ENCODE assay signal across 16 cellular contexts in genomic region chr21:45481977-45482898, GRCh38.
DNase-seq lines count a peak whose midpoint lies in the region; ATAC-seq, FAIRE-seq and TF ChIP-seq lines count a peak whose summit lies in the region.
"Had no signal": no experiment of that assay in that cellular context is flagged by ENCODE, and none has a peak within 500 bp of the region (broad histone marks: within the 10 kb centered on the region; RNA-seq: fewer than 3 reads in every experiment).

No MANE protein-coding gene starts in this region.

- FAIRE-seq in HepG2 (lab: Jason Lieb, UNC) = no peak
- FAIRE-seq: GM18507 had no signal

- no peaks in the 10 kb centered on the region for H3K9me3 ChIP-seq in HepG2 (ENCODE audit: low read length)
- H3K9me3 ChIP-seq: testis had no signal

- H4K20me1 ChIP-seq in HepG2 (ENCODE audit: insufficient read depth, low read length) = no peaks in the 10 kb centered on the region

- WGBS in HepG2 (ENCODE audit: low lambda C conversion rate) = 94% methylated on average over 16 of the region's 33 CpGs

- H3K27me3 ChIP-seq in HepG2 (ENCODE audit: control insufficient read depth in 1 of 2, insufficient read depth in 2 of 2, low read length in 2 of 2) = no peaks in the 10 kb centered on the region
- H3K27me3 ChIP-seq: brain microvascular endothelial cell, testis had no signal

- CTCF ChIA-PET in activated naive CD4-positive, alpha-beta T cell treated with anti-CD3 and anti-CD28 coated beads, Interleukin-2, amount 10 ng/mL, durations not matched to agents 7 days and 5 days (lab: Charles Lee) = interaction anchor here (1.3 kb wide), 1 partner anchor 115 kb away, joined by 3 read pairs; no protein-coding TSS in a partner anchor
- CTCF ChIA-PET in activated B cell treated with CpG ODN at 0.5 μM for 24 hours (lab: Charles Lee) = no interaction called here
- CTCF ChIA-PET in HepG2 (lab: Yijun Ruan, JAX; ENCODE audit: low intra/inter-chr PET ratio, low total read pairs) = no interaction called here

- peaks cover 7% of the 10 kb centered on the region for H3K9me3 Mint-ChIP-seq in activated naive CD4-positive, alpha-beta T cell treated with anti-CD3 and anti-CD28 coated beads, Interleukin-2, amount 10 ng/mL, durations not matched to agents 7 days and 5 days
- H3K9me3 Mint-ChIP-seq in activated B cell treated with CpG ODN at 0.5 μM for 24 hours = no peaks in the 10 kb centered on the region
- no peaks in the 10 kb centered on the region for H3K9me3 Mint-ChIP-seq in stimulated activated naive CD8-positive, alpha-beta T cell treated with anti-CD3 and anti-CD28 coated beads, Interleukin-15, amount 100 ng/mL, for 72 hours
- H3K9me3 Mint-ChIP-seq in mesothelial cell of epicardium = no peaks in the 10 kb centered on the region

- TF ChIP-seq EP300 in HepG2 (IDR thresholded peaks at IDR 0.05; ENCODE audit: low read depth in 2 of 2, low read length in 2 of 2) = no peak
- TF ChIP-seq EP300 in HepG2 (CRISPR knock-in tag; IDR thresholded peaks at IDR 0.05; ENCODE audit: borderline replicate concordance) = no peak

- no peaks in the 10 kb centered on the region for H3K27me3 Mint-ChIP-seq in activated naive CD4-positive, alpha-beta T cell treated with anti-CD3 and anti-CD28 coated beads, Interleukin-2, amount 10 ng/mL, durations not matched to agents 7 days and 5 days
- H3K27me3 Mint-ChIP-seq in activated B cell treated with CpG ODN at 0.5 μM for 24 hours (no peaks in the 10 kb centered on the region), mesothelial cell of epicardium (ENCODE audit: low read depth) (no peaks in the 10 kb centered on the region)
- H3K27me3 Mint-ChIP-seq in stimulated activated naive CD8-positive, alpha-beta T cell treated with anti-CD3 and anti-CD28 coated beads, Interleukin-15, amount 100 ng/mL, for 72 hours = no peaks in the 10 kb centered on the region
- H3K27me3 Mint-ChIP-seq: progenitor cell of endocrine pancreas had no signal

- TF ChIP-seq CTCF in activated B cell treated with CpG ODN at 0.5 μM for 24 hours (IDR thresholded peaks at IDR 0.05) (no peak), HepG2 (CRISPR knock-in tag; IDR thresholded peaks at IDR 0.05) (no peak), mesothelial cell of epicardium (IDR thresholded peaks at IDR 0.05; ENCODE audit: unreplicated experiment) (no peak)

- H3K4me3 ChIP-seq in HepG2 (replicated peaks in 1 of 3; ENCODE audit: insufficient read depth in 1 of 3, low read depth in 2 of 3, low read length in 3 of 3) = no peak overlapping the region
- H3K4me3 ChIP-seq: testis had no signal

- BruUV-seq in HepG2 (replicated peaks; lab: Mats Ljungman, UMichigan) = no TSS peak

- no peak overlapping the region for H3K27ac ChIP-seq in HepG2 (ENCODE audit: extremely low read length, insufficient read depth, low read length)
- H3K27ac ChIP-seq: brain microvascular endothelial cell, testis had no signal

- intact Hi-C loops in activated B cell treated with CpG ODN at 0.5 μM for 24 hours (cut with micrococcal nuclease) = no loop called here
- intact Hi-C loops in HepG2 (cut with micrococcal nuclease; ENCODE audit: unreplicated experiment) = no loop called here

- peak overlapping the region; percentile 91 for H3K27ac Mint-ChIP-seq in activated naive CD4-positive, alpha-beta T cell treated with anti-CD3 and anti-CD28 coated beads, Interleukin-2, amount 10 ng/mL, durations not matched to agents 7 days and 5 days
- peak overlapping the region; percentile 78 for H3K27ac Mint-ChIP-seq in activated B cell treated with CpG ODN at 0.5 μM for 24 hours
- H3K27ac Mint-ChIP-seq in stimulated activated naive CD8-positive, alpha-beta T cell treated with anti-CD3 and anti-CD28 coated beads, Interleukin-15, amount 100 ng/mL, for 72 hours = peak overlapping the region in 1 of 2 donors; percentile 67
- H3K27ac Mint-ChIP-seq in mesothelial cell of epicardium = no peak overlapping the region
- H3K27ac Mint-ChIP-seq: progenitor cell of endocrine pancreas had no signal

- TF ChIP-seq RAD21 in HepG2 (CRISPR knock-in tag; IDR thresholded peaks at IDR 0.05) = no peak

- peak overlapping the region; percentile 50 for H3K4me3 Mint-ChIP-seq in activated naive CD4-positive, alpha-beta T cell treated with anti-CD3 and anti-CD28 coated beads, Interleukin-2, amount 10 ng/mL, durations not matched to agents 7 days and 5 days
- peak overlapping the region; percentile 72 for H3K4me3 Mint-ChIP-seq in activated B cell treated with CpG ODN at 0.5 μM for 24 hours
- H3K4me3 Mint-ChIP-seq in stimulated activated naive CD8-positive, alpha-beta T cell treated with anti-CD3 and anti-CD28 coated beads, Interleukin-15, amount 100 ng/mL, for 72 hours = peak overlapping the region; percentile 62 to 80
- no peak overlapping the region for H3K4me3 Mint-ChIP-seq in mesothelial cell of epicardium

- no peaks in the 10 kb centered on the region for H3K4me1 ChIP-seq in HepG2 (ENCODE audit: insufficient read depth, low read length)

- peaks cover 43% of the 10 kb centered on the region for H3K4me1 Mint-ChIP-seq in activated naive CD4-positive, alpha-beta T cell treated with anti-CD3 and anti-CD28 coated beads, Interleukin-2, amount 10 ng/mL, durations not matched to agents 7 days and 5 days
- H3K4me1 Mint-ChIP-seq in activated B cell treated with CpG ODN at 0.5 μM for 24 hours = peaks cover 40% of the 10 kb centered on the region
- H3K4me1 Mint-ChIP-seq in stimulated activated naive CD8-positive, alpha-beta T cell treated with anti-CD3 and anti-CD28 coated beads, Interleukin-15, amount 100 ng/mL, for 72 hours = peaks cover 46% of the 10 kb centered on the region
- H3K4me1 Mint-ChIP-seq in mesothelial cell of epicardium = peaks cover 6% of the 10 kb centered on the region

- peaks cover 26 to 48% of the 10 kb centered on the region in 2 experiments for H3K36me3 ChIP-seq in HepG2 (replicated peaks in 1 of 2; ENCODE audit: control insufficient read depth in 1 of 2, insufficient read depth in 2 of 2, low read length in 2 of 2)

- in situ Hi-C loops in HepG2 (cut with HindIII; ENCODE audit: extremely low pct_ligation_motif_present, low pct_unique_long_range_greater_than_20kb) = no loop called here

- no peak overlapping the region for H2AFZ ChIP-seq in HepG2 (ENCODE audit: low read length)

- peaks cover 1% of the 10 kb centered on the region for H3K36me3 Mint-ChIP-seq in activated naive CD4-positive, alpha-beta T cell treated with anti-CD3 and anti-CD28 coated beads, Interleukin-2, amount 10 ng/mL, durations not matched to agents 7 days and 5 days
- H3K36me3 Mint-ChIP-seq in activated B cell treated with CpG ODN at 0.5 μM for 24 hours (ENCODE audit: low read depth) = no peaks in the 10 kb centered on the region
- peaks cover 21% of the 10 kb centered on the region for H3K36me3 Mint-ChIP-seq in mesothelial cell of epicardium

- no peak overlapping the region for H3K9ac ChIP-seq in HepG2 (ENCODE audit: insufficient read depth, low read depth, low read length)

- ATAC-seq in activated B cell treated with CpG ODN at 0.5 μM for 24 hours (ENCODE audit: low read depth) = no peak
- ATAC-seq in HepG2 = no peak
- no peak for ATAC-seq in stimulated activated naive CD8-positive, alpha-beta T cell treated with anti-CD3 and anti-CD28 coated beads, Interleukin-15, amount 100 ng/mL, for 72 hours
- no peak for ATAC-seq in HG03108 (IDR thresholded peaks at IDR 0.05; ENCODE audit: unreplicated experiment)

- DNase-seq in activated naive CD4-positive, alpha-beta T cell treated with anti-CD3 and anti-CD28 coated beads, Interleukin-2, amount 10 ng/mL, durations not matched to agents 7 days and 5 days = no peak
- DNase-seq in activated naive CD4-positive, alpha-beta T cell treated with Interleukin-2 at 50 U/mL for 16 hours = no peak
- DNase-seq in activated B cell treated with CpG ODN at 0.5 μM for 24 hours = no peak
- no peak for DNase-seq in HepG2 (ENCODE audit: low spot score)
- no peak for DNase-seq in stimulated activated naive CD8-positive, alpha-beta T cell treated with anti-CD3 and anti-CD28 coated beads, Interleukin-15, amount 100 ng/mL, for 72 hours
- no peak for DNase-seq in mesothelial cell of epicardium (ENCODE audit: low spot score in 2 of 2, unreplicated experiment in 2 of 2)
- no peak for DNase-seq in AG08396 (ENCODE audit: low spot score)
- DNase-seq: activated CD4-positive, CD25-positive, alpha-beta regulatory T cell treated with anti-CD3 and anti-CD28 coated beads, Interleukin-2, amount 50 U/mL, for 72 hours; brain microvascular endothelial cell; kidney glomerular epithelial cell; NCI-H2029 treated with DMSO at 0.1 percent for 48 hours; NCI-H69; testis had no signal

- no peaks in the 10 kb centered on the region for H3K79me2 ChIP-seq in HepG2 (ENCODE audit: insufficient read depth, low read length)

- no peak overlapping the region for H3K4me2 ChIP-seq in HepG2 (ENCODE audit: low read depth, low read length)

- no peak for TF ChIP-seq POLR2A in HepG2 (IDR thresholded peaks at IDR 0.05; ENCODE audit: insufficient read depth in 1 of 2, low read depth in 2 of 2, low read length in 2 of 2)

- POLR2A ChIA-PET in activated B cell treated with CpG ODN at 0.5 μM for 24 hours (lab: Charles Lee) = interaction anchor here (1.4 kb wide), 1 partner anchor 74 kb away, joined by 7 read pairs; no protein-coding TSS in a partner anchor
- POLR2A ChIA-PET in HepG2 (lab: Yijun Ruan, JAX) = interaction anchor here (1.6 to 2.1 kb wide), 2 partner anchors 10 to 12 kb away, joined by 4 to 13 read pairs; no protein-coding TSS in a partner anchor

TF ChIP-seq in HepG2, 621 proteins besides CTCF, POLR2A, EP300 and RAD21 (continues in another document):
- TF ChIP-seq PLSCR1 (CRISPR knock-in tag; IDR thresholded peaks at IDR 0.05; ENCODE audit: borderline replicate concordance) (no peak), ISL2 (CRISPR knock-in tag; IDR thresholded peaks at IDR 0.05) (no peak), RBM22 (optimal IDR thresholded peaks at IDR 0.05; ENCODE audit: low read length) (peak; percentile 18)
